11 cellular contexts compared by ENCODE assay signal in genomic region chr7:12868027-12868426, GRCh38.
"Had no signal": no experiment of that assay in that cellular context is flagged by ENCODE, and none has a peak within 500 bp of the region (broad histone marks: within the 10 kb centered on the region; RNA-seq: fewer than 3 reads in every experiment).

No MANE protein-coding gene starts in this region.

- H3K36me3 ChIP-seq: HAP-1 had no signal

- H3K4me2 ChIP-seq: GM23338 had no signal

- H3K9me3 ChIP-seq: HAP-1 had no signal

- DNase-seq: GM23248, GOT3, H7, H9, HCEC 1CT, HFFc6 had no signal

- ATAC-seq: GM23338, HCT116 had no signal

- FAIRE-seq: H1, H54 had no signal

- H3K27ac ChIP-seq: GM23248 had no signal

- H3K9ac ChIP-seq: GM23248 had no signal

- H3K4me3 ChIP-seq: GM23248, GM23338, HAP-1 had no signal

- H2AFZ ChIP-seq: GM23248, GM23338 had no signal
